Comparison of ENCODE assay signal across 21 cellular contexts in the genomic region with DNA sequence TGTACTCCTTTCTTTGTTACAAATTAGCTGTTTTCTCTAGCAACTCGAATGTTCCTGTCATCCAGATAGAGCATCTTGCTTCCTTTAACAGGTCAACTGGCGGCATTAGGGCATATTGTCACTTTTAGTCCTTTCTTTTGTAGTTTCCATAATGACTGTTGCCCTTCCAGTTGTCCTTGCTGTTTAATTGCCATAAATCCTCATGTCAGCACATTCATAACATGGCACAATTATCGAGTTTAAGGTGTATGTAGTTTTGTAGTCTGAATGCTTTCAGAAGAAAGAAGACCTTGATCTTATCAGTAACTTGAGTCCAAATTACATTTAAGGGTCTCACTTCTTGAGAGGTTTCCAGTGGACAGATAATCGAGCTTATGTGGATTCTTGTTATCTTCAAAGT.
A peak's percentile ranks its signal among the peaks of the same experiment; 100 is the strongest.
DNase-seq lines count a peak whose midpoint lies in the region; ATAC-seq, FAIRE-seq and TF ChIP-seq lines count a peak whose summit lies in the region.
"Had no signal": no experiment of that assay in that cellular context is flagged by ENCODE, and none has a peak within 500 bp of the region (broad histone marks: within the 10 kb centered on the region; RNA-seq: fewer than 3 reads in every experiment).

No MANE protein-coding gene starts in this region.

- intact Hi-C loops in breast epithelium (cut with DNase I; ENCODE audit: low total_unique reads) = no loop called here

- TF ChIP-seq RAD21 in A549 (conservative IDR thresholded peaks at IDR 0.05 in 1 of 2, IDR thresholded peaks at IDR 0.05 in 1 of 2) = no peak

- 15% methylated on average over 4 of the region's 4 CpGs for WGBS in A549 (ENCODE audit: missing lambda C conversion rate)

- H3K79me2 ChIP-seq in SU-DHL-6 (ENCODE audit: insufficient read depth, low read length) = no peaks in the 10 kb centered on the region

- no peak overlapping the region for H3K9ac ChIP-seq in SU-DHL-6 (ENCODE audit: low read length)

- CTCF ChIA-PET in A549 (lab: Yijun Ruan, JAX) = no interaction called here

- H3K4me1 ChIP-seq in A549 = no peaks in the 10 kb centered on the region
- no peaks in the 10 kb centered on the region for H3K4me1 ChIP-seq in breast epithelium

- TF ChIP-seq CTCF in A549 (IDR thresholded peaks at IDR 0.05) = no peak
- TF ChIP-seq CTCF in SU-DHL-6 (IDR thresholded peaks at IDR 0.05; ENCODE audit: insufficient read depth, low read length, poor library complexity, severe bottlenecking) = no peak
- TF ChIP-seq CTCF in breast epithelium (IDR thresholded peaks at IDR 0.05) = no peak

- no peaks in the 10 kb centered on the region for H3K9me2 ChIP-seq in SU-DHL-6 (replicated peaks; ENCODE audit: insufficient read depth, low read length)

- ATAC-seq in A549 = no peak
- ATAC-seq in GM19324 (IDR thresholded peaks at IDR 0.05; ENCODE audit: low FRiP score, unreplicated experiment) = no peak
- ATAC-seq: Right ventricle myocardium inferior, T-helper 17 cell had no signal

- H4K20me1 ChIP-seq in SU-DHL-6 (ENCODE audit: low read depth, low read length) = no peaks in the 10 kb centered on the region

- H3K4me3 ChIP-seq in A549 (no peak overlapping the region), SU-DHL-6 (ENCODE audit: insufficient read depth, low read length, poor library complexity, severe bottlenecking) (no peak overlapping the region), breast epithelium (no peak overlapping the region)
- H3K4me3 ChIP-seq: MG63 had no signal

- no peaks in the 10 kb centered on the region for H3K9me3 ChIP-seq in A549
- H3K9me3 ChIP-seq in SU-DHL-6 (ENCODE audit: insufficient read depth, low read length) = no peaks in the 10 kb centered on the region
- no peaks in the 10 kb centered on the region for H3K9me3 ChIP-seq in breast epithelium
- H3K9me3 ChIP-seq: MG63 had no signal

- no peak for FAIRE-seq in A549 (lab: Jason Lieb, UNC)
- FAIRE-seq: G401.6, GM12892, GM18507 had no signal

- H3K4me2 ChIP-seq in A549 (no peak overlapping the region), SU-DHL-6 (ENCODE audit: low read depth, low read length, poor library complexity, severe bottlenecking) (peak overlapping the region; percentile 97)

- no peak for TF ChIP-seq EP300 in A549 (IDR thresholded peaks at IDR 0.05)

- peaks cover 3% of the 10 kb centered on the region; the same call in 1 of the 2 replicates for H3F3A ChIP-seq in SU-DHL-6 (ENCODE audit: insufficient read depth)

- H3K36me3 ChIP-seq in SU-DHL-6 (ENCODE audit: low read length) = no peaks in the 10 kb centered on the region
- H3K36me3 ChIP-seq in breast epithelium = no peaks in the 10 kb centered on the region
- H3K36me3 ChIP-seq: MG63 had no signal

- TF ChIP-seq POLR2A in A549 (IDR thresholded peaks at IDR 0.05; ENCODE audit: low read length) (no peak), breast epithelium (IDR thresholded peaks at IDR 0.05) (no peak)

- H3K27me3 ChIP-seq in SU-DHL-6 (ENCODE audit: low read length) (no peaks in the 10 kb centered on the region), breast epithelium (no peaks in the 10 kb centered on the region)
- H3K27me3 ChIP-seq: MG63 had no signal

- POLR2A ChIA-PET in A549 (lab: Yijun Ruan, JAX) = no interaction called here

- DNase-seq in DMS53 (lab: John Stamatoyannopoulos, UW) = peak; percentile 2
- DNase-seq in DMS53 treated with DMSO at 0.1 percent for 48 hours (lab: John Stamatoyannopoulos, UW; ENCODE audit: unreplicated experiment) = no peak
- DNase-seq in A549 (ENCODE audit: low read depth in 1 of 2, low spot score in 1 of 2) = no peak
- DNase-seq in NCI-H2227 (lab: John Stamatoyannopoulos, UW; ENCODE audit: unreplicated experiment) = peak; percentile 14
- DNase-seq in breast epithelium (ENCODE audit: low spot score in 2 of 2) = no peak
- DNase-seq: GOT3, HCEC 1CT, Kasumi-1, MG63, NCI-H1092, NCI-H1436, NCI-H2029, NCI-H748 treated with DMSO at 0.1 percent for 48 hours, SW 1271, T-helper 17 cell had no signal

- H2AFZ ChIP-seq in SU-DHL-6 (ENCODE audit: low read depth, low read length, severe bottlenecking) = peak overlapping the region; percentile 76

- no peak overlapping the region for H3K27ac ChIP-seq in A549
- H3K27ac ChIP-seq in SU-DHL-6 (ENCODE audit: low read depth, low read length) = no peak overlapping the region
- H3K27ac ChIP-seq in breast epithelium = no peak overlapping the region

TF ChIP-seq in A549, 52 proteins besides CTCF, POLR2A, EP300 and RAD21:
- TF ChIP-seq GATA3 (IDR thresholded peaks at IDR 0.05; ENCODE audit: borderline replicate concordance) (no peak), FOXS1 (CRISPR knock-in tag; IDR thresholded peaks at IDR 0.05) (no peak), RCOR1 (IDR thresholded peaks at IDR 0.05; ENCODE audit: low read depth, low read length) (no peak), MAFK (IDR thresholded peaks at IDR 0.05; ENCODE audit: partially characterized antibody) (peak; percentile 55), POLR2AphosphoS2 (conservative IDR thresholded peaks at IDR 0.05; ENCODE audit: low read length) (no peak), PHF8 (IDR thresholded peaks at IDR 0.05; ENCODE audit: borderline replicate concordance, low read depth) (no peak), HEYL (CRISPR knock-in tag; IDR thresholded peaks at IDR 0.05) (no peak)
- TF ChIP-seq, protein P1, sequence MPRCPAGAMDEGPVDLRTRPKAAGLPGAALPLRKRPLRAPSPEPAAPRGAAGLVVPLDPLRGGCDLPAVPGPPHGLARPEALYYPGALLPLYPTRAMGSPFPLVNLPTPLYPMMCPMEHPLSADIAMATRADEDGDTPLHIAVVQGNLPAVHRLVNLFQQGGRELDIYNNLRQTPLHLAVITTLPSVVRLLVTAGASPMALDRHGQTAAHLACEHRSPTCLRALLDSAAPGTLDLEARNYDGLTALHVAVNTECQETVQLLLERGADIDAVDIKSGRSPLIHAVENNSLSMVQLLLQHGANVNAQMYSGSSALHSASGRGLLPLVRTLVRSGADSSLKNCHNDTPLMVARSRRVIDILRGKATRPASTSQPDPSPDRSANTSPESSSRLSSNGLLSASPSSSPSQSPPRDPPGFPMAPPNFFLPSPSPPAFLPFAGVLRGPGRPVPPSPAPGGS (IDR thresholded peaks at IDR 0.05) = no peak

Comparison
In these comparisons a context has a peak if more than half of its experiments do, and no peak if none do; other contexts are left out.
1. DNase-seq: peak in DMS53 (single experiment) and NCI-H2227 (single experiment); none in DMS53 treated with DMSO at 0.1 percent for 48 hours (single experiment), A549 (0 of 2) and breast epithelium (0 of 2).